8 cellular contexts compared by ENCODE assay signal in genomic region chrY:14524246-14525180, GRCh38. TPM values are rescaled to one million over a fixed set of nuclear protein-coding genes. Genes with fewer than 3 reads are reported as not detected.
DNase-seq lines count a peak whose midpoint lies in the region; ATAC-seq and TF ChIP-seq lines count a peak whose summit lies in the region.

NLGN4Y (plus strand) TSS chrY:14524529; CDS start chrY:14622120, 97,591 bp downstream.

- peaks cover 16% of the 10 kb centered on the region; the same call in 1 of the 2 replicates for H3K4me1 ChIP-seq in SJSA1 (replicated peaks)
- H3K4me1 ChIP-seq in testis = no peaks in the 10 kb centered on the region

- 1% methylated on average over 10 to 59 of the region's 64 CpGs for WGBS in testis, 2 donors

- H3K36me3 ChIP-seq in SJSA1 (no peaks in the 10 kb centered on the region), testis (ENCODE audit: low read depth, missing control alignments) (no peaks in the 10 kb centered on the region)

- no peaks in the 10 kb centered on the region for H3K27me3 ChIP-seq in SJSA1 (replicated peaks)
- H3K27me3 ChIP-seq in testis = no peaks in the 10 kb centered on the region

- no peaks in the 10 kb centered on the region for H3K9me3 ChIP-seq in SJSA1 (replicated peaks)
- no peaks in the 10 kb centered on the region for H3K9me3 ChIP-seq in testis

- DNase-seq in A172 (ENCODE audit: low spot score) (peak; percentile 23), SJSA1 (ENCODE audit: low read depth in 1 of 2, low spot score in 2 of 2) (peak; percentile 44 to 49), germinal center (ENCODE audit: low spot score) (peak; percentile 35), testis (peak; percentile 15)

- intact Hi-C loops in testis (cut with DNase I; ENCODE audit: low total_unique reads) = no loop called here

- H3K27ac ChIP-seq in SJSA1 (peak within 1 kb of the TSS; percentile 63), testis (peak within 1 kb of the TSS in 1 of 2 donors; percentile 18)

- ATAC-seq in GM21447 (IDR thresholded peaks at IDR 0.05; ENCODE audit: unreplicated experiment) (peak; percentile 58), GM18861 (IDR thresholded peaks at IDR 0.05; ENCODE audit: unreplicated experiment) (no peak), GM19351 (IDR thresholded peaks at IDR 0.05; ENCODE audit: unreplicated experiment) (no peak), GM19023 (IDR thresholded peaks at IDR 0.05; ENCODE audit: unreplicated experiment) (no peak)

- H3K4me3 ChIP-seq in SJSA1 (peak within 1 kb of the TSS; percentile 56), testis (peak within 1 kb of the TSS; percentile 43 to 65)

- TF ChIP-seq CTCF in testis (IDR thresholded peaks at IDR 0.05) = no peak

- TF ChIP-seq POLR2A in testis (IDR thresholded peaks at IDR 0.05) = no peak

RNA-seq across cellular contexts. Expression of gene NLGN4Y, which starts in this region (rescaled TPM):
- 12.6 and 25.8 TPM in 2 replicates for total RNA-seq in A172 (2014; rRNA removed; shearing (Covaris generic))
- 6.2 and 12.4 TPM in 2 replicates for total RNA-seq in SJSA1 (2014; rRNA removed; shearing (Covaris generic))
- 1 to 10 TPM; 1.7 to 8.5 TPM for total RNA-seq in testis
- polyA plus RNA-seq in testis (ENCODE audit: insufficient read depth, low read depth, low replicate concordance) = 1.1 TPM
